1 cellular context compared by ENCODE assay signal in the genomic region with DNA sequence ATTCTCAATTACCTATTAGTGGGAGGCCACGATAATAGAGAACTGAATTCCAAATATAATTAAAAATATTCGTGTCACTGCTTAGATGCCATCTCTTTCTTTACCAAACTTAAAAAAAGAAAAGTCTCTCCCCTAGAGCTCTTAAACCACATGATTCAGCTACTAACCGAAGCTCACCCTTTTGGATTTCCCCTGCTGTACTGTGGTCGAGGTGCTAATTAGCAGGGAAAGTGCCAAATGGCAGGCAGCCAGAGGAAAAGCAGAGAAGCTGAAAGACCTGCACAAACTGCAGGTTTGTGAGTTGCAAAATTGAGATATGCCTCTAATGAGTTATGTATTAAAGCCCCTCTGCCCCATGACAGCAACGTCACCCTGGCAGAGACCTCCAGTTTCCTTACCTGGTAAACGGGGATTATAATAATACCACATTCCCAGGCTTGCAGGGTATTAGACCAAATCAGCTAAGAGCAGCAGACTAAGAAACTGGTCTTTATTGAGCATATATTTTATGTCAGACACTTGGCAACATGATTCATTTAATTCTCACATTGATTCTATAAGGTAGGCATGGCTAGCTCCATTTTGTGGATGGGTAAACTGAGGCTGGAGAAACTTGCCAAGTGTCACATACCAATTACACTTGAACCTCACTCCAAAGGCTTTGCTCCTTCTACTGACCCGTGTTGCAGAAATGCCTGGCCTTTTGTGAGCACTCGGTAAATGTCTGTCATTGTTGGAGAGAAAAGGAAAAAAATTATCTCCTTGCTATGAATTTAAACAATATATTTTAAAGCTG.
TF ChIP-seq lines count a peak whose summit lies in the region.

No MANE protein-coding gene starts in this region.

TF ChIP-seq in GM12878, 131 proteins besides CTCF, POLR2A, EP300 and RAD21 (continued from another document and continues in another):
- TF ChIP-seq, protein P1, sequence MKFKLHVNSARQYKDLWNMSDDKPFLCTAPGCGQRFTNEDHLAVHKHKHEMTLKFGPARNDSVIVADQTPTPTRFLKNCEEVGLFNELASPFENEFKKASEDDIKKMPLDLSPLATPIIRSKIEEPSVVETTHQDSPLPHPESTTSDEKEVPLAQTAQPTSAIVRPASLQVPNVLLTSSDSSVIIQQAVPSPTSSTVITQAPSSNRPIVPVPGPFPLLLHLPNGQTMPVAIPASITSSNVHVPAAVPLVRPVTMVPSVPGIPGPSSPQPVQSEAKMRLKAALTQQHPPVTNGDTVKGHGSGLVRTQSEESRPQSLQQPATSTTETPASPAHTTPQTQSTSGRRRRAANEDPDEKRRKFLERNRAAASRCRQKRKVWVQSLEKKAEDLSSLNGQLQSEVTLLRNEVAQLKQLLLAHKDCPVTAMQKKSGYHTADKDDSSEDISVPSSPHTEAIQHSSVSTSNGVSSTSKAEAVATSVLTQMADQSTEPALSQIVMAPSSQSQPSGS (IDR thresholded peaks at IDR 0.05; ENCODE audit: low read length) = peak; percentile 90
- TF ChIP-seq POLR2AphosphoS2 (IDR thresholded peaks at IDR 0.05; ENCODE audit: low read depth, low read length) = no peak
- no peak for TF ChIP-seq TAF1 (IDR thresholded peaks at IDR 0.05; ENCODE audit: borderline replicate concordance, low read depth, low read length)
- peak; percentile 88 for TF ChIP-seq BMI1 (IDR thresholded peaks at IDR 0.05; ENCODE audit: borderline replicate concordance)
- TF ChIP-seq, protein P2, sequence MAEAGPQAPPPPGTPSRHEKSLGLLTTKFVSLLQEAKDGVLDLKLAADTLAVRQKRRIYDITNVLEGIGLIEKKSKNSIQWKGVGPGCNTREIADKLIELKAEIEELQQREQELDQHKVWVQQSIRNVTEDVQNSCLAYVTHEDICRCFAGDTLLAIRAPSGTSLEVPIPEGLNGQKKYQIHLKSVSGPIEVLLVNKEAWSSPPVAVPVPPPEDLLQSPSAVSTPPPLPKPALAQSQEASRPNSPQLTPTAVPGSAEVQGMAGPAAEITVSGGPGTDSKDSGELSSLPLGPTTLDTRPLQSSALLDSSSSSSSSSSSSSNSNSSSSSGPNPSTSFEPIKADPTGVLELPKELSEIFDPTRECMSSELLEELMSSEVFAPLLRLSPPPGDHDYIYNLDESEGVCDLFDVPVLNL (IDR thresholded peaks at IDR 0.05; ENCODE audit: low read depth, low read length) = no peak
- no peak for TF ChIP-seq PAX8 (IDR thresholded peaks at IDR 0.05)
- peak; percentile 70; the same call in 1 of the 2 replicates for TF ChIP-seq CHD2 (IDR thresholded peaks at IDR 0.05; ENCODE audit: borderline replicate concordance, low read depth, low read length)
- TF ChIP-seq PML (IDR thresholded peaks at IDR 0.05; ENCODE audit: low read length) = 0 out of 2 replicates have a peak, but pooled peaks have one; percentile 45
- TF ChIP-seq SUPT20H (IDR thresholded peaks at IDR 0.05; ENCODE audit: borderline replicate concordance, control insufficient read depth, low read depth, low read length) = no peak
- peak; percentile 87 to 91 for TF ChIP-seq BHLHE40 (IDR thresholded peaks at IDR 0.05; ENCODE audit: borderline replicate concordance in 1 of 2, low read depth in 2 of 2, low read length in 1 of 2)
- TF ChIP-seq KLF5 (IDR thresholded peaks at IDR 0.05; ENCODE audit: partially characterized antibody) = peak; percentile 16
- no peak for TF ChIP-seq SMARCA5 (IDR thresholded peaks at IDR 0.05)
- TF ChIP-seq, protein P3, sequence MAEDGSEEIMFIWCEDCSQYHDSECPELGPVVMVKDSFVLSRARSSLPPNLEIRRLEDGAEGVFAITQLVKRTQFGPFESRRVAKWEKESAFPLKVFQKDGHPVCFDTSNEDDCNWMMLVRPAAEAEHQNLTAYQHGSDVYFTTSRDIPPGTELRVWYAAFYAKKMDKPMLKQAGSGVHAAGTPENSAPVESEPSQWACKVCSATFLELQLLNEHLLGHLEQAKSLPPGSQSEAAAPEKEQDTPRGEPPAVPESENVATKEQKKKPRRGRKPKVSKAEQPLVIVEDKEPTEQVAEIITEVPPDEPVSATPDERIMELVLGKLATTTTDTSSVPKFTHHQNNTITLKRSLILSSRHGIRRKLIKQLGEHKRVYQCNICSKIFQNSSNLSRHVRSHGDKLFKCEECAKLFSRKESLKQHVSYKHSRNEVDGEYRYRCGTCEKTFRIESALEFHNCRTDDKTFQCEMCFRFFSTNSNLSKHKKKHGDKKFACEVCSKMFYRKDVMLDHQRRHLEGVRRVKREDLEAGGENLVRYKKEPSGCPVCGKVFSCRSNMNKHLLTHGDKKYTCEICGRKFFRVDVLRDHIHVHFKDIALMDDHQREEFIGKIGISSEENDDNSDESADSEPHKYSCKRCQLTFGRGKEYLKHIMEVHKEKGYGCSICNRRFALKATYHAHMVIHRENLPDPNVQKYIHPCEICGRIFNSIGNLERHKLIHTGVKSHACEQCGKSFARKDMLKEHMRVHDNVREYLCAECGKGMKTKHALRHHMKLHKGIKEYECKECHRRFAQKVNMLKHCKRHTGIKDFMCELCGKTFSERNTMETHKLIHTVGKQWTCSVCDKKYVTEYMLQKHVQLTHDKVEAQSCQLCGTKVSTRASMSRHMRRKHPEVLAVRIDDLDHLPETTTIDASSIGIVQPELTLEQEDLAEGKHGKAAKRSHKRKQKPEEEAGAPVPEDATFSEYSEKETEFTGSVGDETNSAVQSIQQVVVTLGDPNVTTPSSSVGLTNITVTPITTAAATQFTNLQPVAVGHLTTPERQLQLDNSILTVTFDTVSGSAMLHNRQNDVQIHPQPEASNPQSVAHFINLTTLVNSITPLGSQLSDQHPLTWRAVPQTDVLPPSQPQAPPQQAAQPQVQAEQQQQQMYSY (CRISPR knock-in tag; IDR thresholded peaks at IDR 0.05) = no peak
- TF ChIP-seq NR2C1 (IDR thresholded peaks at IDR 0.05) = no peak
- TF ChIP-seq, protein P4, sequence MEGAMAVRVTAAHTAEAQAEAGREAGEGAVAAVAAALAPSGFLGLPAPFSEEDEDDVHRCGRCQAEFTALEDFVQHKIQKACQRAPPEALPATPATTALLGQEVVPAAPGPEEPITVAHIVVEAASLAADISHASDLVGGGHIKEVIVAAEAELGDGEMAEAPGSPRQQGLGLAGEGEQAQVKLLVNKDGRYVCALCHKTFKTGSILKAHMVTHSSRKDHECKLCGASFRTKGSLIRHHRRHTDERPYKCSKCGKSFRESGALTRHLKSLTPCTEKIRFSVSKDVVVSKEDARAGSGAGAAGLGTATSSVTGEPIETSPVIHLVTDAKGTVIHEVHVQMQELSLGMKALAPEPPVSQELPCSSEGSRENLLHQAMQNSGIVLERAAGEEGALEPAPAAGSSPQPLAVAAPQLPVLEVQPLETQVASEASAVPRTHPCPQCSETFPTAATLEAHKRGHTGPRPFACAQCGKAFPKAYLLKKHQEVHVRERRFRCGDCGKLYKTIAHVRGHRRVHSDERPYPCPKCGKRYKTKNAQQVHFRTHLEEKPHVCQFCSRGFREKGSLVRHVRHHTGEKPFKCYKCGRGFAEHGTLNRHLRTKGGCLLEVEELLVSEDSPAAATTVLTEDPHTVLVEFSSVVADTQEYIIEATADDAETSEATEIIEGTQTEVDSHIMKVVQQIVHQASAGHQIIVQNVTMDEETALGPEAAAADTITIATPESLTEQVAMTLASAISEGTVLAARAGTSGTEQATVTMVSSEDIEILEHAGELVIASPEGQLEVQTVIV (IDR thresholded peaks at IDR 0.05; ENCODE audit: borderline replicate concordance, partially characterized antibody) = no peak
- TF ChIP-seq IRF4 (IDR thresholded peaks at IDR 0.05; ENCODE audit: low read depth, low read length) = peak; percentile 63; the same call in 1 of the 2 replicates
- TF ChIP-seq, protein P5, sequence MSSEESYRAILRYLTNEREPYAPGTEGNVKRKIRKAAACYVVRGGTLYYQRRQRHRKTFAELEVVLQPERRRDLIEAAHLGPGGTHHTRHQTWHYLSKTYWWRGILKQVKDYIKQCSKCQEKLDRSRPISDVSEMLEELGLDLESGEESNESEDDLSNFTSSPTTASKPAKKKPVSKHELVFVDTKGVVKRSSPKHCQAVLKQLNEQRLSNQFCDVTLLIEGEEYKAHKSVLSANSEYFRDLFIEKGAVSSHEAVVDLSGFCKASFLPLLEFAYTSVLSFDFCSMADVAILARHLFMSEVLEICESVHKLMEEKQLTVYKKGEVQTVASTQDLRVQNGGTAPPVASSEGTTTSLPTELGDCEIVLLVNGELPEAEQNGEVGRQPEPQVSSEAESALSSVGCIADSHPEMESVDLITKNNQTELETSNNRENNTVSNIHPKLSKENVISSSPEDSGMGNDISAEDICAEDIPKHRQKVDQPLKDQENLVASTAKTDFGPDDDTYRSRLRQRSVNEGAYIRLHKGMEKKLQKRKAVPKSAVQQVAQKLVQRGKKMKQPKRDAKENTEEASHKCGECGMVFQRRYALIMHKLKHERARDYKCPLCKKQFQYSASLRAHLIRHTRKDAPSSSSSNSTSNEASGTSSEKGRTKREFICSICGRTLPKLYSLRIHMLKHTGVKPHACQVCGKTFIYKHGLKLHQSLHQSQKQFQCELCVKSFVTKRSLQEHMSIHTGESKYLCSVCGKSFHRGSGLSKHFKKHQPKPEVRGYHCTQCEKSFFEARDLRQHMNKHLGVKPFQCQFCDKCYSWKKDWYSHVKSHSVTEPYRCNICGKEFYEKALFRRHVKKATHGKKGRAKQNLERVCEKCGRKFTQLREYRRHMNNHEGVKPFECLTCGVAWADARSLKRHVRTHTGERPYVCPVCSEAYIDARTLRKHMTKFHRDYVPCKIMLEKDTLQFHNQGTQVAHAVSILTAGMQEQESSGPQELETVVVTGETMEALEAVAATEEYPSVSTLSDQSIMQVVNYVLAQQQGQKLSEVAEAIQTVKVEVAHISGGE (CRISPR knock-in tag; IDR thresholded peaks at IDR 0.05) = no peak
- no peak for TF ChIP-seq ZNF274 (IDR thresholded peaks at IDR 0.05; ENCODE audit: insufficient read depth, insufficient read length)
- no peak for TF ChIP-seq CREB1 (IDR thresholded peaks at IDR 0.05; ENCODE audit: low read depth)
- no peak for TF ChIP-seq SIN3A (IDR thresholded peaks at IDR 0.05; ENCODE audit: low read depth, low read length)
- TF ChIP-seq, protein P6, sequence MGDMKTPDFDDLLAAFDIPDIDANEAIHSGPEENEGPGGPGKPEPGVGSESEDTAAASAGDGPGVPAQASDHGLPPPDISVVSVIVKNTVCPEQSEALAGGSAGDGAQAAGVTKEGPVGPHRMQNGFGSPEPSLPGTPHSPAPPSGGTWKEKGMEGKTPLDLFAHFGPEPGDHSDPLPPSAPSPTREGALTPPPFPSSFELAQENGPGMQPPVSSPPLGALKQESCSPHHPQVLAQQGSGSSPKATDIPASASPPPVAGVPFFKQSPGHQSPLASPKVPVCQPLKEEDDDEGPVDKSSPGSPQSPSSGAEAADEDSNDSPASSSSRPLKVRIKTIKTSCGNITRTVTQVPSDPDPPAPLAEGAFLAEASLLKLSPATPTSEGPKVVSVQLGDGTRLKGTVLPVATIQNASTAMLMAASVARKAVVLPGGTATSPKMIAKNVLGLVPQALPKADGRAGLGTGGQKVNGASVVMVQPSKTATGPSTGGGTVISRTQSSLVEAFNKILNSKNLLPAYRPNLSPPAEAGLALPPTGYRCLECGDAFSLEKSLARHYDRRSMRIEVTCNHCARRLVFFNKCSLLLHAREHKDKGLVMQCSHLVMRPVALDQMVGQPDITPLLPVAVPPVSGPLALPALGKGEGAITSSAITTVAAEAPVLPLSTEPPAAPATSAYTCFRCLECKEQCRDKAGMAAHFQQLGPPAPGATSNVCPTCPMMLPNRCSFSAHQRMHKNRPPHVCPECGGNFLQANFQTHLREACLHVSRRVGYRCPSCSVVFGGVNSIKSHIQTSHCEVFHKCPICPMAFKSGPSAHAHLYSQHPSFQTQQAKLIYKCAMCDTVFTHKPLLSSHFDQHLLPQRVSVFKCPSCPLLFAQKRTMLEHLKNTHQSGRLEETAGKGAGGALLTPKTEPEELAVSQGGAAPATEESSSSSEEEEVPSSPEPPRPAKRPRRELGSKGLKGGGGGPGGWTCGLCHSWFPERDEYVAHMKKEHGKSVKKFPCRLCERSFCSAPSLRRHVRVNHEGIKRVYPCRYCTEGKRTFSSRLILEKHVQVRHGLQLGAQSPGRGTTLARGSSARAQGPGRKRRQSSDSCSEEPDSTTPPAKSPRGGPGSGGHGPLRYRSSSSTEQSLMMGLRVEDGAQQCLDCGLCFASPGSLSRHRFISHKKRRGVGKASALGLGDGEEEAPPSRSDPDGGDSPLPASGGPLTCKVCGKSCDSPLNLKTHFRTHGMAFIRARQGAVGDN (IDR thresholded peaks at IDR 0.05) = 0 out of 2 replicates have a peak, but pooled peaks have one; percentile 14
- peak; percentile 98 for TF ChIP-seq DPF2 (IDR thresholded peaks at IDR 0.05)
- no peak for TF ChIP-seq WRNIP1 (IDR thresholded peaks at IDR 0.05; ENCODE audit: borderline replicate concordance, low read depth, low read length)
- no peak for TF ChIP-seq ZNF24 (IDR thresholded peaks at IDR 0.05)
- TF ChIP-seq, protein P7, sequence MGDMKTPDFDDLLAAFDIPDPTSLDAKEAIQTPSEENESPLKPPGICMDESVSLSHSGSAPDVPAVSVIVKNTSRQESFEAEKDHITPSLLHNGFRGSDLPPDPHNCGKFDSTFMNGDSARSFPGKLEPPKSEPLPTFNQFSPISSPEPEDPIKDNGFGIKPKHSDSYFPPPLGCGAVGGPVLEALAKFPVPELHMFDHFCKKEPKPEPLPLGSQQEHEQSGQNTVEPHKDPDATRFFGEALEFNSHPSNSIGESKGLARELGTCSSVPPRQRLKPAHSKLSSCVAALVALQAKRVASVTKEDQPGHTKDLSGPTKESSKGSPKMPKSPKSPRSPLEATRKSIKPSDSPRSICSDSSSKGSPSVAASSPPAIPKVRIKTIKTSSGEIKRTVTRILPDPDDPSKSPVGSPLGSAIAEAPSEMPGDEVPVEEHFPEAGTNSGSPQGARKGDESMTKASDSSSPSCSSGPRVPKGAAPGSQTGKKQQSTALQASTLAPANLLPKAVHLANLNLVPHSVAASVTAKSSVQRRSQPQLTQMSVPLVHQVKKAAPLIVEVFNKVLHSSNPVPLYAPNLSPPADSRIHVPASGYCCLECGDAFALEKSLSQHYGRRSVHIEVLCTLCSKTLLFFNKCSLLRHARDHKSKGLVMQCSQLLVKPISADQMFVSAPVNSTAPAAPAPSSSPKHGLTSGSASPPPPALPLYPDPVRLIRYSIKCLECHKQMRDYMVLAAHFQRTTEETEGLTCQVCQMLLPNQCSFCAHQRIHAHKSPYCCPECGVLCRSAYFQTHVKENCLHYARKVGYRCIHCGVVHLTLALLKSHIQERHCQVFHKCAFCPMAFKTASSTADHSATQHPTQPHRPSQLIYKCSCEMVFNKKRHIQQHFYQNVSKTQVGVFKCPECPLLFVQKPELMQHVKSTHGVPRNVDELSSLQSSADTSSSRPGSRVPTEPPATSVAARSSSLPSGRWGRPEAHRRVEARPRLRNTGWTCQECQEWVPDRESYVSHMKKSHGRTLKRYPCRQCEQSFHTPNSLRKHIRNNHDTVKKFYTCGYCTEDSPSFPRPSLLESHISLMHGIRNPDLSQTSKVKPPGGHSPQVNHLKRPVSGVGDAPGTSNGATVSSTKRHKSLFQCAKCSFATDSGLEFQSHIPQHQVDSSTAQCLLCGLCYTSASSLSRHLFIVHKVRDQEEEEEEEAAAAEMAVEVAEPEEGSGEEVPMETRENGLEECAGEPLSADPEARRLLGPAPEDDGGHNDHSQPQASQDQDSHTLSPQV (IDR thresholded peaks at IDR 0.05) = no peak
- TF ChIP-seq, protein P8, sequence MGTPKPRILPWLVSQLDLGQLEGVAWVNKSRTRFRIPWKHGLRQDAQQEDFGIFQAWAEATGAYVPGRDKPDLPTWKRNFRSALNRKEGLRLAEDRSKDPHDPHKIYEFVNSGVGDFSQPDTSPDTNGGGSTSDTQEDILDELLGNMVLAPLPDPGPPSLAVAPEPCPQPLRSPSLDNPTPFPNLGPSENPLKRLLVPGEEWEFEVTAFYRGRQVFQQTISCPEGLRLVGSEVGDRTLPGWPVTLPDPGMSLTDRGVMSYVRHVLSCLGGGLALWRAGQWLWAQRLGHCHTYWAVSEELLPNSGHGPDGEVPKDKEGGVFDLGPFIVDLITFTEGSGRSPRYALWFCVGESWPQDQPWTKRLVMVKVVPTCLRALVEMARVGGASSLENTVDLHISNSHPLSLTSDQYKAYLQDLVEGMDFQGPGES (IDR thresholded peaks at IDR 0.05) = no peak
- no peak for TF ChIP-seq FOS (IDR thresholded peaks at IDR 0.05; ENCODE audit: borderline replicate concordance, extremely low read depth, insufficient read length)
- TF ChIP-seq HDAC6 (IDR thresholded peaks at IDR 0.05; ENCODE audit: unreplicated experiment) = no peak
- TF ChIP-seq MEF2A (IDR thresholded peaks at IDR 0.05; ENCODE audit: insufficient read depth, low read depth, low read length) = peak; percentile 77; the same call in 1 of the 2 replicates
- TF ChIP-seq RB1 (IDR thresholded peaks at IDR 0.05; ENCODE audit: borderline replicate concordance) = no peak
